14 cellular contexts compared by ENCODE assay signal in genomic region chr3:71695000-71695482, GRCh38. TPM values are rescaled to one million over a fixed set of nuclear protein-coding genes. Genes with fewer than 3 reads are reported as not detected.
A peak's percentile ranks its signal among the peaks of the same experiment; 100 is the strongest.
DNase-seq lines count a peak whose midpoint lies in the region; ATAC-seq, FAIRE-seq and TF ChIP-seq lines count a peak whose summit lies in the region.
"Had no signal": no experiment of that assay in that cellular context is flagged by ENCODE, and none has a peak within 500 bp of the region (broad histone marks: within the 10 kb centered on the region; RNA-seq: fewer than 3 reads in every experiment).

No MANE protein-coding gene starts in this region.

- no peak overlapping the region for H2BK120ac ChIP-seq in H1 (replicated peaks; ENCODE audit: low read depth, low read length)

- no peaks in the 10 kb centered on the region; the same call in 1 of the 2 replicates for H3K79me1 ChIP-seq in H1 (ENCODE audit: low read depth, low read length)

- no peak overlapping the region for H3K18ac ChIP-seq in H1 (ENCODE audit: extremely low read depth, low read length)

- H2BK15ac ChIP-seq in H1 (ENCODE audit: low read length), result peak overlapping the region; percentile 74; the same call in 1 of the 2 replicates

- H3K27me3 ChIP-seq in H1 (replicated peaks in 1 of 4; ENCODE audit: control insufficient read depth in 3 of 4, extremely low read depth in 1 of 4, insufficient read depth in 3 of 4, low read length in 3 of 4), result no peaks in the 10 kb centered on the region
- H3K27me3 ChIP-seq: BLaER1 treated with 17β-estradiol and CSF1 and Interleukin-3, amounts not matched to agents 10 nM and 100 nM had no signal

- no peaks in the 10 kb centered on the region for H3K23me2 ChIP-seq in H1 (ENCODE audit: low read depth, low read length)

- H2AK5ac ChIP-seq in H1 (ENCODE audit: low read depth, low read length), result no peak overlapping the region

- no peak overlapping the region for H2BK20ac ChIP-seq in H1 (ENCODE audit: low read length)

- FAIRE-seq in H1 (lab: Jason Lieb, UNC), result no peak

- TF ChIP-seq EP300 in H1 (IDR thresholded peaks at IDR 0.05; ENCODE audit: borderline replicate concordance in 1 of 2, low read depth in 2 of 2, low read length in 2 of 2), result no peak

- H3K9me3 ChIP-seq in H1 (ENCODE audit: insufficient read depth in 2 of 2, low read depth in 1 of 2, low read length in 1 of 2), result no peaks in the 10 kb centered on the region
- H3K9me3 ChIP-seq: BLaER1 treated with 17β-estradiol and CSF1 and Interleukin-3, amounts not matched to agents 10 nM and 100 nM had no signal

- CTCF ChIA-PET in H1 (lab: Charles Lee; ENCODE audit: partially characterized antibody), result interaction anchor here (1.0 to 2.7 kb wide), 3 partner anchors 16 to 34 kb away, joined by 4 to 9 read pairs (median 4); no protein-coding TSS in a partner anchor

- H3K4me2 ChIP-seq in H1 (ENCODE audit: insufficient read depth in 1 of 2, low read depth in 2 of 2, low read length in 2 of 2), result no peak overlapping the region
- H3K4me2 ChIP-seq: BLaER1 treated with 17β-estradiol and CSF1 and Interleukin-3, amounts not matched to agents 10 nM and 100 nM had no signal

- H3K36me3 Mint-ChIP-seq in stimulated activated effector memory CD8-positive, alpha-beta T cell treated with anti-CD3 and anti-CD28 coated beads, Interleukin-12 subunit alpha, Interleukin-12 subunit beta, amount 100 ng/mL, for 72 hours, result peaks cover 44% of the 10 kb centered on the region

- H3K9me3 Mint-ChIP-seq in stimulated activated effector memory CD8-positive, alpha-beta T cell treated with anti-CD3 and anti-CD28 coated beads, Interleukin-12 subunit alpha, Interleukin-12 subunit beta, amount 100 ng/mL, for 72 hours, result no peaks in the 10 kb centered on the region
- H3K9me3 Mint-ChIP-seq: activated T-helper 17 cell treated with anti-CD3 and anti-CD28 coated beads, Interleukin-2, amount 50 U/mL, for 72 hours; central memory CD8-positive, alpha-beta T cell had no signal

- DNase-seq in HuH-7 (ENCODE audit: low spot score) (peak; percentile 5), H1 (ENCODE audit: low read depth in 1 of 2, low spot score in 2 of 2) (no peak), medulla oblongata (ENCODE audit: extremely low spot score) (peak; percentile 75), NAMALWA (ENCODE audit: low spot score) (no peak)
- no peak for DNase-seq in stimulated activated effector memory CD8-positive, alpha-beta T cell treated with anti-CD3 and anti-CD28 coated beads, Interleukin-12 subunit alpha, Interleukin-12 subunit beta, amount 100 ng/mL, for 72 hours (ENCODE audit: low spot score in 2 of 2)
- no peak for DNase-seq in activated CD4-positive, alpha-beta T cell treated with anti-CD3 and anti-CD28 coated beads, Interleukin-2, amount 50 U/mL, for 4 hours
- no peak for DNase-seq in activated CD8-positive, alpha-beta memory T cell treated with anti-CD3 and anti-CD28 coated beads, Interleukin-2, amount 50 U/mL, for 48 hours
- DNase-seq: activated CD4-positive, alpha-beta T cell treated with anti-CD3 and anti-CD28 coated beads for 4 hours; NCI-H2029 treated with DMSO at 0.1 percent for 48 hours had no signal

- no peaks in the 10 kb centered on the region; a peak in 1 of 8 replicates for H3K36me3 ChIP-seq in H1 (ENCODE audit: control insufficient read depth in 2 of 4, insufficient read depth in 4 of 4, low read length in 3 of 4)
- H3K36me3 ChIP-seq: BLaER1 treated with 17β-estradiol and CSF1 and Interleukin-3, amounts not matched to agents 10 nM and 100 nM had no signal

- no peak for TF ChIP-seq RAD21 in H1 (IDR thresholded peaks at IDR 0.05 in 1 of 2, conservative IDR thresholded peaks at IDR 0.05 in 1 of 2; ENCODE audit: low read depth in 2 of 2, low read length in 2 of 2)

- POLR2A ChIA-PET in H1 (lab: Charles Lee; ENCODE audit: partially characterized antibody), result no interaction called here

- no peak overlapping the region for H3K27ac ChIP-seq in H1 (ENCODE audit: low read depth, low read length)
- H3K27ac ChIP-seq: BLaER1 treated with 17β-estradiol and CSF1 and Interleukin-3, amounts not matched to agents 10 nM and 100 nM had no signal

- H3K4me1 ChIP-seq in H1 (replicated peaks in 1 of 4; ENCODE audit: control insufficient read depth in 3 of 4, insufficient read depth in 4 of 4, low read length in 3 of 4), result peaks cover 4 to 8% (median 6%) of the 10 kb centered on the region in 4 experiments; a peak in 4 of 7 replicates
- H3K4me1 ChIP-seq: BLaER1 treated with 17β-estradiol and CSF1 and Interleukin-3, amounts not matched to agents 10 nM and 100 nM had no signal

- H3K4me3 ChIP-seq in H1 (ENCODE audit: extremely low read depth in 1 of 4, insufficient read depth in 2 of 4, low read depth in 3 of 4, low read length in 4 of 4), result no peak overlapping the region
- H3K4me3 ChIP-seq: BLaER1 treated with 17β-estradiol and CSF1 and Interleukin-3, amounts not matched to agents 10 nM and 100 nM had no signal

- H3K9ac ChIP-seq in H1 (replicated peaks in 1 of 4; ENCODE audit: extremely low read depth in 1 of 4, low read depth in 3 of 4, low read length in 3 of 4), result no peak overlapping the region
- H3K9ac ChIP-seq: BLaER1 treated with 17β-estradiol and CSF1 and Interleukin-3, amounts not matched to agents 10 nM and 100 nM had no signal

- no peak for TF ChIP-seq CTCF in H1 (IDR thresholded peaks at IDR 0.05; ENCODE audit: control extremely low read depth in 1 of 3, insufficient read depth in 1 of 3, low read depth in 1 of 3, low read length in 3 of 3)

- H3K23ac ChIP-seq in H1 (ENCODE audit: insufficient read length), result no peak overlapping the region

- H3K4ac ChIP-seq in H1 (replicated peaks; ENCODE audit: insufficient read length, low read depth, low read length), result no peak overlapping the region

- H3K14ac ChIP-seq in H1 (ENCODE audit: insufficient read length), result no peak overlapping the region

- 87% methylated on average over 7 of the region's 7 CpGs; no CpG with 5 or more reads in 1 of the 2 experiments for WGBS in H1 (ENCODE audit: extremely low coverage in 1 of 2, insufficient coverage in 1 of 2, insufficient read length in 1 of 2, insufficient replicate concordance in 2 of 2, low coverage in 1 of 2, low lambda C conversion rate in 2 of 2, missing lambda C conversion rate in 1 of 2), 2 experiments

- peak overlapping the region; percentile 12 for H3K27ac Mint-ChIP-seq in stimulated activated effector memory CD8-positive, alpha-beta T cell treated with anti-CD3 and anti-CD28 coated beads, Interleukin-12 subunit alpha, Interleukin-12 subunit beta, amount 100 ng/mL, for 72 hours

- H3K79me2 ChIP-seq in H1 (ENCODE audit: control insufficient read depth in 1 of 2, insufficient read depth in 2 of 2, low read length in 2 of 2), result no peaks in the 10 kb centered on the region

- H3K4me1 Mint-ChIP-seq in stimulated activated effector memory CD8-positive, alpha-beta T cell treated with anti-CD3 and anti-CD28 coated beads, Interleukin-12 subunit alpha, Interleukin-12 subunit beta, amount 100 ng/mL, for 72 hours, result no peaks in the 10 kb centered on the region
- H3K4me1 Mint-ChIP-seq: central memory CD8-positive, alpha-beta T cell had no signal

- no peak overlapping the region for H4K5ac ChIP-seq in H1 (ENCODE audit: insufficient read length, low read depth, low read length)

- no peak overlapping the region for H3K56ac ChIP-seq in H1 (replicated peaks; ENCODE audit: insufficient read length, low read depth, low read length)

- no peak overlapping the region for H4K91ac ChIP-seq in H1 (replicated peaks; ENCODE audit: insufficient read length, low read length)

- ATAC-seq in stimulated activated effector memory CD8-positive, alpha-beta T cell treated with anti-CD3 and anti-CD28 coated beads, Interleukin-12 subunit alpha, Interleukin-12 subunit beta, amount 100 ng/mL, for 72 hours, result no peak
- no peak for ATAC-seq in HG02588 (IDR thresholded peaks at IDR 0.05; ENCODE audit: unreplicated experiment)
- ATAC-seq: activated T-helper 17 cell treated with anti-CD3 and anti-CD28 coated beads, Interleukin-2, amount 50 U/mL, for 72 hours had no signal

- no peak for TF ChIP-seq POLR2A in H1 (IDR thresholded peaks at IDR 0.05; ENCODE audit: control extremely low read depth in 1 of 2, low read depth in 2 of 2, low read length in 2 of 2)

- no peak overlapping the region for H2AFZ ChIP-seq in H1 (ENCODE audit: low read length)

- no peak overlapping the region for H3K4me3 Mint-ChIP-seq in stimulated activated effector memory CD8-positive, alpha-beta T cell treated with anti-CD3 and anti-CD28 coated beads, Interleukin-12 subunit alpha, Interleukin-12 subunit beta, amount 100 ng/mL, for 72 hours
- H3K4me3 Mint-ChIP-seq: activated T-helper 17 cell treated with anti-CD3 and anti-CD28 coated beads, Interleukin-2, amount 50 U/mL, for 72 hours; central memory CD8-positive, alpha-beta T cell had no signal

- no peaks in the 10 kb centered on the region for H4K20me1 ChIP-seq in H1 (replicated peaks in 1 of 2; ENCODE audit: control insufficient read depth in 1 of 2, insufficient read depth in 2 of 2, low read length in 2 of 2)
- H4K20me1 ChIP-seq: BLaER1 treated with 17β-estradiol and CSF1 and Interleukin-3, amounts not matched to agents 10 nM and 100 nM had no signal

- no peak overlapping the region for H2BK12ac ChIP-seq in H1 (ENCODE audit: low read depth, low read length)

- no peak overlapping the region for H2BK5ac ChIP-seq in H1 (ENCODE audit: low read depth, low read length)

- no peak overlapping the region for H4K8ac ChIP-seq in H1 (ENCODE audit: extremely low read depth, insufficient read depth, low read length)

TF ChIP-seq in H1, 55 proteins besides CTCF, POLR2A, EP300 and RAD21 (continues in another document):
- TF ChIP-seq BCL11A (IDR thresholded peaks at IDR 0.05; ENCODE audit: low read depth in 2 of 2, low read length in 2 of 2) (no peak), RBBP5 (IDR thresholded peaks at IDR 0.05; ENCODE audit: borderline replicate concordance, low read depth, low read length) (no peak)

RNA-seq across cellular contexts. Expression of gene EIF4E3, which starts 30.2 kb away (rescaled TPM):
- total RNA-seq in H1 (2021; fragmentation: NEBNext Ultra II Directional; extraction: Animal tissue kit (Norgen Biotek cat#: 25700)), result 14.3 and 17.0 TPM in 2 replicates
- 2.8 and 5.2 TPM in 2 replicates for polyA plus RNA-seq in H1 (2011; rRNA removed)
- polyA plus RNA-seq in H1 (2011; cell fraction: cytosol; rRNA removed), result 5.7 TPM
- 2.1 TPM for polyA plus RNA-seq in H1 (2011; cell fraction: nucleus; rRNA removed)
- polyA plus RNA-seq in H1 (2012, experiment 1 of 2), result 5.9 to 9.2 TPM (median 7.6 TPM) in 4 replicates
- 1.5 TPM for polyA plus RNA-seq in H1 (2012, experiment 2 of 2)
- polyA plus RNA-seq in H1 (2013, experiment 1 of 2), result 11.6 TPM
- polyA plus RNA-seq in H1 (2013, experiment 2 of 2), result 13.6 TPM
- polyA minus RNA-seq in H1 (2011; rRNA and poly(A)+ RNA removed), result 7.5 and 10.9 TPM in 2 replicates
- polyA minus RNA-seq in H1 (2011; cell fraction: cytosol; rRNA and poly(A)+ RNA removed), result 3.6 TPM
- 5.7 TPM for polyA minus RNA-seq in H1 (2011; cell fraction: nucleus; rRNA and poly(A)+ RNA removed)
- total RNA-seq: G401 had no signal

RNA-seq across cellular contexts. Expression of gene GPR27, which starts 58.6 kb away (rescaled TPM):
- 12.5 and 13.8 TPM in 2 replicates for total RNA-seq in H1 (2021; fragmentation: NEBNext Ultra II Directional; extraction: Animal tissue kit (Norgen Biotek cat#: 25700))
- 10.7 and 11.3 TPM in 2 replicates for polyA plus RNA-seq in H1 (2011; rRNA removed)
- polyA plus RNA-seq in H1 (2011; cell fraction: cytosol; rRNA removed), result 11.2 TPM
- polyA plus RNA-seq in H1 (2011; cell fraction: nucleus; rRNA removed), result 9.2 TPM
- polyA plus RNA-seq in H1 (2012, experiment 1 of 2), result 9.9 to 15.0 TPM (median 10.5 TPM) in 4 replicates
- polyA plus RNA-seq in H1 (2012, experiment 2 of 2), result 14.3 TPM
- 12.5 TPM for polyA plus RNA-seq in H1 (2013, experiment 1 of 2)
- polyA plus RNA-seq in H1 (2013, experiment 2 of 2), result 12.5 TPM
- 3.0 and 3.3 TPM in 2 replicates for polyA minus RNA-seq in H1 (2011; rRNA and poly(A)+ RNA removed)
- 8.9 TPM for polyA minus RNA-seq in H1 (2011; cell fraction: cytosol; rRNA and poly(A)+ RNA removed)
- 6.9 TPM for polyA minus RNA-seq in H1 (2011; cell fraction: nucleus; rRNA and poly(A)+ RNA removed)

Comparison
In these comparisons a context has a peak if more than half of its experiments do, and no peak if none do; other contexts are left out.
1. DNase-seq: peak in HuH-7 (single experiment) and medulla oblongata (single experiment); none in H1 (0 of 2), stimulated activated effector memory CD8-positive, alpha-beta T cell treated with anti-CD3 and anti-CD28 coated beads, Interleukin-12 subunit alpha, Interleukin-12 subunit beta, amount 100 ng/mL, for 72 hours (0 of 2), NAMALWA (single experiment), activated CD4-positive, alpha-beta T cell treated with anti-CD3 and anti-CD28 coated beads, Interleukin-2, amount 50 U/mL, for 4 hours (0 of 2) and activated CD8-positive, alpha-beta memory T cell treated with anti-CD3 and anti-CD28 coated beads, Interleukin-2, amount 50 U/mL, for 48 hours (single experiment).